10 cellular contexts compared by ENCODE assay signal in genomic region chr16:63592852-63593251, GRCh38.
"Had no signal": no experiment of that assay in that cellular context is flagged by ENCODE, and none has a peak within 500 bp of the region (broad histone marks: within the 10 kb centered on the region; RNA-seq: fewer than 3 reads in every experiment).

No MANE protein-coding gene starts in this region.

- H3K27ac ChIP-seq: GM23248, KMS-11 had no signal

- H3K4me1 ChIP-seq: HAP-1 had no signal

- H3K4me2 ChIP-seq: KMS-11 had no signal

- H3K9me3 ChIP-seq: HAP-1 had no signal

- H3K9ac ChIP-seq: GM23248, KMS-11 had no signal

- ATAC-seq: HCT116 had no signal

- H3K36me3 ChIP-seq: HAP-1 had no signal

- DNase-seq: GM23248, GOT3, H7, HFFc6, IMR-90, Karpas-422, KBM-7 had no signal

- H3K4me3 ChIP-seq: GM23248, HAP-1 had no signal

- H2AFZ ChIP-seq: GM23248 had no signal
